8 cellular contexts compared by ENCODE assay signal in the genomic region with DNA sequence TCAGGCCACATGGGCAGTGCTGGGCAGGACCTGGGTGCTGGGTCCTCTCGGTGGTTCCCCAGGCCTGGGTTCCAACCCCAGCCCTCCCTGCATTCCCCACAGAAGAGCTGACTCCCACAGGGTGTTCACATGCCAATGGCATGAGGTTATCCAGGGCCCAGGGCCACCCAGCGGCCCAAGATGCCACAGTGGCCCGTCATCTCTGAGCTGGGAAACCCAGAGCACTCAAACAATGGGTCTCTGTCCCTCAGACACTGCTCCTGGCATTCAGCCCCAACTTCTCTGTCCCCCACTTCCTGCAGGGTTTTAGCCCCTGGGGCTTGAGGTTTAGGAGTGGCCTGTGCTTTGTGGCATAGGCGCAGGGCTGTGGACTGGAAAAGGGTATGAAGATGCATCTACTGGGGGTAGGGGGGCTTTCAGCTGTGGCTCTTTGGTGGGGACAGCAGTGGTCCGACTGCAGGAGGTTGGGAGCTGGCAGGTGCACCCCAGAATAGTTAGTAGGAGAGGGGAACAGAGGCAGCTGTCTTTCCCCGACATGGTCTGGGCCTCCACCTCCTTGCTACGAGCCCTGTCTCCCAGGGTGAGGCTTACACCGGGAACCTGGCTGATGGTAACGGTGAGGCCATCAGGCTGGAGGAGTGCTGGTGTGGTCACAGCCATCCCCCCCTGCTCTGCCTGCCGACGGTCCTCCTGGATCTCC. TPM values are rescaled to one million over a fixed set of nuclear protein-coding genes. Genes with fewer than 3 reads are reported as not detected.
A peak's percentile ranks its signal among the peaks of the same experiment; 100 is the strongest.
DNase-seq lines count a peak whose midpoint lies in the region; ATAC-seq and TF ChIP-seq lines count a peak whose summit lies in the region.

No MANE protein-coding gene starts in this region.

- H3K27me3 Mint-ChIP-seq in dendritic cell treated with granulocyte-macrophage colony-stimulating factor and Interleukin-4, amounts not matched to agents 40 ng/mL and 50 ng/mL, for 4 days, result no peaks in the 10 kb centered on the region

- H3K27ac ChIP-seq in lower lobe of right lung (peak overlapping the region; percentile 97), tibial artery (peak overlapping the region; percentile 90)

- peaks cover 94% of the 10 kb centered on the region for H3K4me1 ChIP-seq in lower lobe of right lung
- H3K4me1 ChIP-seq in tibial artery, result peaks cover 6 to 100% (median 98%) of the 10 kb centered on the region in 4 donors

- H3K9me3 ChIP-seq in lower lobe of right lung, result no peaks in the 10 kb centered on the region
- H3K9me3 ChIP-seq in tibial artery, result no peaks in the 10 kb centered on the region

- H3K36me3 ChIP-seq in lower lobe of right lung (peaks cover 27% of the 10 kb centered on the region), tibial artery (no peaks in the 10 kb centered on the region)

- TF ChIP-seq CTCF in LNCaP clone FGC (IDR thresholded peaks at IDR 0.05; ENCODE audit: control insufficient read depth, extremely low read depth, insufficient read depth) (no peak), lower lobe of right lung (IDR thresholded peaks at IDR 0.05) (no peak), tibial artery (IDR thresholded peaks at IDR 0.05) (no peak)

- H3K4me1 Mint-ChIP-seq in dendritic cell treated with granulocyte-macrophage colony-stimulating factor and Interleukin-4, amounts not matched to agents 40 ng/mL and 50 ng/mL, for 4 days (ENCODE audit: low read depth), result peaks cover 90% of the 10 kb centered on the region

- peak overlapping the region; percentile 91 for H3K27ac Mint-ChIP-seq in dendritic cell treated with granulocyte-macrophage colony-stimulating factor and Interleukin-4, amounts not matched to agents 40 ng/mL and 50 ng/mL, for 4 days

- DNase-seq in LNCaP clone FGC (ENCODE audit: low read depth) (no peak), lower lobe of right lung (no peak), tibial artery (peak in 1 of 2 donors; percentile 86), NCI-H524 treated with DMSO at 0.1 percent for 48 hours (lab: John Stamatoyannopoulos, UW) (no peak), NCI-H1048 (lab: John Stamatoyannopoulos, UW) (no peak), mesenteric fat pad (ENCODE audit: low spot score) (no peak), T-helper 9 cell (no peak)

- peaks cover 16% of the 10 kb centered on the region for H3K36me3 Mint-ChIP-seq in dendritic cell treated with granulocyte-macrophage colony-stimulating factor and Interleukin-4, amounts not matched to agents 40 ng/mL and 50 ng/mL, for 4 days (ENCODE audit: low read depth)

- no peaks in the 10 kb centered on the region for H3K9me3 Mint-ChIP-seq in dendritic cell treated with granulocyte-macrophage colony-stimulating factor and Interleukin-4, amounts not matched to agents 40 ng/mL and 50 ng/mL, for 4 days

- intact Hi-C loops in dendritic cell treated with granulocyte-macrophage colony-stimulating factor and Interleukin-4, amounts not matched to agents 40 ng/mL and 50 ng/mL, for 4 days (cut with micrococcal nuclease), result loop anchor here (2.0 kb wide), 1 partner anchor 60 kb away; no protein-coding TSS in a partner anchor
- intact Hi-C loops in lower lobe of right lung (cut with DNase I) (no loop called here), tibial artery (cut with DNase I; ENCODE audit: low total_unique reads) (no loop called here)

- H3K4me3 ChIP-seq in LNCaP clone FGC (ENCODE audit: low read depth, low read length), result peak overlapping the region; percentile 55
- peak overlapping the region; percentile 67 for H3K4me3 ChIP-seq in lower lobe of right lung
- H3K4me3 ChIP-seq in tibial artery, result peak overlapping the region; percentile 35 to 43

- H3K27me3 ChIP-seq in lower lobe of right lung (ENCODE audit: low read depth) (no peaks in the 10 kb centered on the region), tibial artery (no peaks in the 10 kb centered on the region)

- peak; percentile 30 to 55 for ATAC-seq in lower lobe of right lung

- H3K4me3 Mint-ChIP-seq in dendritic cell treated with granulocyte-macrophage colony-stimulating factor and Interleukin-4, amounts not matched to agents 40 ng/mL and 50 ng/mL, for 4 days, result no peak overlapping the region

RNA-seq across cellular contexts. Expression of gene CCDC9B, which starts 1.7 kb away (rescaled TPM):
- total RNA-seq in lower lobe of right lung, result 71.4 TPM
- 10.6 TPM for total RNA-seq in mesenteric fat pad

RNA-seq across cellular contexts. Expression of gene PHGR1, which starts 11.8 kb away (rescaled TPM):
- total RNA-seq in lower lobe of right lung, result not detected
- 2.7 TPM for total RNA-seq in mesenteric fat pad

RNA-seq across cellular contexts. Expression of gene INAFM2, which starts 15.6 kb away (rescaled TPM):
- 33.8 TPM for total RNA-seq in lower lobe of right lung
- total RNA-seq in mesenteric fat pad, result 27.9 TPM

RNA-seq across cellular contexts. Expression of gene DISP2, which starts 18.9 kb away (rescaled TPM):
- total RNA-seq in lower lobe of right lung, result 4.3 TPM
- 0.26 TPM for total RNA-seq in mesenteric fat pad

RNA-seq across cellular contexts. Expression of gene PLCB2, which starts 31.3 kb away (rescaled TPM):
- 105 TPM for total RNA-seq in lower lobe of right lung
- 31.9 TPM for total RNA-seq in mesenteric fat pad
